8 cellular contexts compared by ENCODE assay signal in the genomic region with DNA sequence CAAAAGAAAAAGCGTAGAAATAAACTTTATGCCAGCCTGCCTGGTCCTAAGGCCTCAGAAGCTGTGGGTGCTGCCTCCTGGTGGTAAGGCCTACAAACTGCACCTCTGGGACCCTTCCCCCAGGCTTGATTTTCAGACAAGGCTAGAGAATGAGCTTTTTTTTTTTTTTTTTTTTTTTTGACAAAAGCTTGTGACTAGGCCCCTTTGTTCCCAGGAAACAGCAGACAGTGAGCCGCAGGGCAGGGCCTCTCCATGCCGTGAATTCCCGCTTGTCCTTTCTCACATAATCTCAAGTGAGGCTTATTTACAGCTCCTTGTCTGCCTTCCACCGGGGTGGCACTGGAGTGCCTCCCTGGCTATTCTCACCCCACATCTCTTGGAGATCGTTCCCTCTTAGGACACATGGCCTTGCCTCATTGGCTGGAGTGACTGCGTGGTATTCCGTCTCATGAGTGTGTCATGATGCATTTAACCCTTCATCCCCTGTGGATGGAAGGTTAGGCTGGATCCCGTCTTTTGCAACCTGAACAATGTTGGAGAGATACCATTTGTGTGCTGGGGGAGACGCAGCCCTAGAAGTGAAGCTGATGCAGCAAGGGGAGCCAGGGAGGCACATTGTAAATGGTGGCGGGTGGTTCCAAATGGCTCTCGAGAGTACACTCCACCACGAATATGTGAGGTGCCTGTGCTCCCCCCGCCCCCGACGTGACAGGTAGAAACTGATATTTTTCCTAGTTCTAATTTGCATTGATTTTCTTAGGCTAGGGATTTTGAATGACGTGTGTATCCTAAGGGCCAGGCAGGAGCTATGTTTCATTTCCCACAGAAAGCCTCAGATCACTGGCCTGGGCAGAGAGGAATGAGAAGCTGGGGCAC. TPM values are rescaled to one million over a fixed set of nuclear protein-coding genes. Genes with fewer than 3 reads are reported as not detected.
DNase-seq lines count a peak whose midpoint lies in the region; FAIRE-seq and TF ChIP-seq lines count a peak whose summit lies in the region.

No MANE protein-coding gene starts in this region.

- intact Hi-C loops in activated naive CD4-positive, alpha-beta T cell treated with anti-CD3 and anti-CD28 coated beads for 36 hours (cut with micrococcal nuclease), result loop anchor here (1.0 to 2.0 kb wide), 4 partner anchors 49 to 192 kb away; no protein-coding TSS in a partner anchor
- intact Hi-C loops in thyroid gland (cut with DNase I), result no loop called here

- TF ChIP-seq CTCF in osteocyte (IDR thresholded peaks at IDR 0.05) (peak; percentile 88), thyroid gland (IDR thresholded peaks at IDR 0.05) (peak; percentile 68 to 93 (median 85))

- H3K4me1 ChIP-seq in thyroid gland, result peaks cover 0 to 3% of the 10 kb centered on the region in 2 donors

- H3K4me3 ChIP-seq in thyroid gland (replicated peaks in 1 of 3), result no peak overlapping the region

- no peaks in the 10 kb centered on the region for H3K36me3 ChIP-seq in thyroid gland

- DNase-seq in DMS153 treated with DMSO at 0.1 percent for 48 hours (lab: John Stamatoyannopoulos, UW; ENCODE audit: unreplicated experiment) (peak; percentile 12), HTR-8/SVneo (ENCODE audit: insufficient read length, low spot score) (peak; percentile 91), SHP77 treated with DMSO at 0.1 percent for 48 hours (lab: John Stamatoyannopoulos, UW) (peak; percentile 41), germinal center (ENCODE audit: low spot score) (peak; percentile 92), osteocyte (ENCODE audit: extremely low spot score, unreplicated experiment) (peak; percentile 94), thyroid gland (peak; percentile 57 to 71), kidney glomerular epithelial cell (lab: John Stamatoyannopoulos, UW) (no peak)
- DNase-seq in activated naive CD4-positive, alpha-beta T cell treated with anti-CD3 and anti-CD28 coated beads for 36 hours, result peak; percentile 82

- no peak overlapping the region for H3K4me3 Mint-ChIP-seq in activated naive CD4-positive, alpha-beta T cell treated with anti-CD3 and anti-CD28 coated beads for 36 hours
- no peak overlapping the region for H3K4me3 Mint-ChIP-seq in osteocyte (ENCODE audit: unreplicated experiment)

- H3K27ac ChIP-seq in thyroid gland, result no peak overlapping the region

- CTCF ChIA-PET in activated naive CD4-positive, alpha-beta T cell treated with anti-CD3 and anti-CD28 coated beads for 36 hours (lab: Charles Lee), result interaction anchor here (0.5 to 2.0 kb wide), 15 partner anchors 9 to 293 kb away, joined by 3 to 18 read pairs (median 4); no protein-coding TSS in a partner anchor

- H3K27ac Mint-ChIP-seq in activated naive CD4-positive, alpha-beta T cell treated with anti-CD3 and anti-CD28 coated beads for 36 hours, result no peak overlapping the region
- peak overlapping the region; percentile 91 for H3K27ac Mint-ChIP-seq in osteocyte (ENCODE audit: unreplicated experiment)

- H3K9me3 Mint-ChIP-seq in activated naive CD4-positive, alpha-beta T cell treated with anti-CD3 and anti-CD28 coated beads for 36 hours, result no peaks in the 10 kb centered on the region
- H3K9me3 Mint-ChIP-seq in osteocyte (ENCODE audit: unreplicated experiment), result no peaks in the 10 kb centered on the region

- no peaks in the 10 kb centered on the region for H3K27me3 Mint-ChIP-seq in activated naive CD4-positive, alpha-beta T cell treated with anti-CD3 and anti-CD28 coated beads for 36 hours (ENCODE audit: low read depth)
- no peaks in the 10 kb centered on the region for H3K27me3 Mint-ChIP-seq in osteocyte (ENCODE audit: unreplicated experiment)

- no peak for TF ChIP-seq POLR2A in thyroid gland (IDR thresholded peaks at IDR 0.05)

- H3K27me3 ChIP-seq in thyroid gland, result no peaks in the 10 kb centered on the region

- peak; percentile 71 for FAIRE-seq in HTR-8/SVneo (lab: Jason Lieb, UNC)

- no peaks in the 10 kb centered on the region for H3K36me3 Mint-ChIP-seq in activated naive CD4-positive, alpha-beta T cell treated with anti-CD3 and anti-CD28 coated beads for 36 hours (ENCODE audit: low read depth)
- no peaks in the 10 kb centered on the region for H3K36me3 Mint-ChIP-seq in osteocyte (ENCODE audit: unreplicated experiment)

- H3K4me1 Mint-ChIP-seq in activated naive CD4-positive, alpha-beta T cell treated with anti-CD3 and anti-CD28 coated beads for 36 hours (ENCODE audit: low read depth), result no peaks in the 10 kb centered on the region
- H3K4me1 Mint-ChIP-seq in osteocyte (ENCODE audit: unreplicated experiment), result peaks cover 40% of the 10 kb centered on the region

- 57 to 65% methylated on average over 17 of the region's 17 CpGs for WGBS in thyroid gland, 2 donors

- no peaks in the 10 kb centered on the region for H3K9me3 ChIP-seq in thyroid gland

RNA-seq across cellular contexts. Expression of gene USP22, which starts 49.6 kb away (rescaled TPM):
- 100 to 1,000 TPM; 140 to 144 TPM for total RNA-seq in activated naive CD4-positive, alpha-beta T cell treated with anti-CD3 and anti-CD28 coated beads for 36 hours
- total RNA-seq in osteocyte (257 and 260 TPM in 2 replicates), thyroid gland (100 to 1,000 TPM; 127 to 262 (median 197) TPM)
